ENCODE assay signal across 8 cellular contexts in genomic region chr4:169079942-169080827, GRCh38.
DNase-seq lines count a peak whose midpoint lies in the region; ATAC-seq and TF ChIP-seq lines count a peak whose summit lies in the region.

No MANE protein-coding gene starts in this region.

- H3K27ac Mint-ChIP-seq in activated T-cell treated with anti-CD3 and anti-CD28 coated beads, Interleukin-2, amount 50 U/mL, for 24 hours, result peak overlapping the region; percentile 16

- H3K4me3 ChIP-seq in cardiac fibroblast (replicated peaks in 1 of 2; ENCODE audit: low read depth in 2 of 2, low read length in 2 of 2) (peak overlapping the region in 1 of 2 donors; percentile 11), thoracic aorta (peak overlapping the region; percentile 10)

- H3K27ac ChIP-seq in thoracic aorta, result peak overlapping the region in 1 of 2 donors; percentile 25

- H3K9me3 Mint-ChIP-seq in activated T-cell treated with anti-CD3 and anti-CD28 coated beads, Interleukin-2, amount 50 U/mL, for 24 hours, result no peaks in the 10 kb centered on the region

- H3K9me3 ChIP-seq in thoracic aorta, result no peaks in the 10 kb centered on the region

- ATAC-seq in HG02588 (IDR thresholded peaks at IDR 0.05; ENCODE audit: unreplicated experiment), result peak; percentile 87
- ATAC-seq in thoracic aorta (ENCODE audit: insufficient number of reproducible peaks, low FRiP score, low read depth), result peak; percentile 37

- no peaks in the 10 kb centered on the region for H3K36me3 ChIP-seq in thoracic aorta

- peak; percentile 34 for DNase-seq in activated T-cell treated with anti-CD3 and anti-CD28 coated beads, Interleukin-2, amount 50 U/mL, for 24 hours
- DNase-seq in activated T-cell treated with anti-CD3 and anti-CD28 coated beads for 4 hours (no peak), NOMO-1 (lab: John Stamatoyannopoulos, UW; ENCODE audit: unreplicated experiment in 2 of 2) (peak; percentile 38 to 77), cardiac fibroblast (ENCODE audit: low read depth in 2 of 2) (peak; percentile 74 to 92), midbrain (lab: John Stamatoyannopoulos, UW) (peak; percentile 42), thoracic aorta (ENCODE audit: low spot score) (no peak), NCI-H2029 treated with DMSO at 0.1 percent for 48 hours (lab: John Stamatoyannopoulos, UW) (no peak)

- no peaks in the 10 kb centered on the region for H3K27me3 ChIP-seq in thoracic aorta (replicated peaks; ENCODE audit: insufficient read depth)

- H3K4me1 ChIP-seq in thoracic aorta (ENCODE audit: control insufficient read depth in 1 of 2, low read depth in 2 of 2), result peaks cover 7 to 22% of the 10 kb centered on the region in 2 donors

- H3K27me3 Mint-ChIP-seq in activated T-cell treated with anti-CD3 and anti-CD28 coated beads, Interleukin-2, amount 50 U/mL, for 24 hours, result peaks cover 14% of the 10 kb centered on the region

- TF ChIP-seq CTCF in cardiac fibroblast (IDR thresholded peaks at IDR 0.05; ENCODE audit: low read depth, low read length) (no peak), thoracic aorta (IDR thresholded peaks at IDR 0.05) (no peak)

- H3K4me3 Mint-ChIP-seq in activated T-cell treated with anti-CD3 and anti-CD28 coated beads, Interleukin-2, amount 50 U/mL, for 24 hours, result peak overlapping the region; percentile 54

- peaks cover 16% of the 10 kb centered on the region for H3K4me1 Mint-ChIP-seq in activated T-cell treated with anti-CD3 and anti-CD28 coated beads, Interleukin-2, amount 50 U/mL, for 24 hours (ENCODE audit: low read depth)

- H3K36me3 Mint-ChIP-seq in activated T-cell treated with anti-CD3 and anti-CD28 coated beads, Interleukin-2, amount 50 U/mL, for 24 hours (ENCODE audit: low read depth), result no peaks in the 10 kb centered on the region

Comparison
In these comparisons a context has a peak if more than half of its experiments do, and no peak if none do; other contexts are left out.
1. DNase-seq: peak in activated T-cell treated with anti-CD3 and anti-CD28 coated beads, Interleukin-2, amount 50 U/mL, for 24 hours (single experiment), NOMO-1 (2 of 2), cardiac fibroblast (2 of 2) and midbrain (single experiment); none in activated T-cell treated with anti-CD3 and anti-CD28 coated beads for 4 hours (single experiment), thoracic aorta (single experiment) and NCI-H2029 treated with DMSO at 0.1 percent for 48 hours (single experiment).